9 cellular contexts compared by ENCODE assay signal in genomic region chr20:45339084-45339483, GRCh38. TPM values are rescaled to one million over a fixed set of nuclear protein-coding genes. Genes with fewer than 3 reads are reported as not detected.
A peak's percentile ranks its signal among the peaks of the same experiment; 100 is the strongest.
DNase-seq lines count a peak whose midpoint lies in the region; ATAC-seq and TF ChIP-seq lines count a peak whose summit lies in the region.
"Had no signal": no experiment of that assay in that cellular context is flagged by ENCODE, and none has a peak within 500 bp of the region (broad histone marks: within the 10 kb centered on the region; RNA-seq: fewer than 3 reads in every experiment).

No MANE protein-coding gene starts in this region.

- H3K27me3 ChIP-seq in left ventricle myocardium inferior (ENCODE audit: low read depth): no peaks in the 10 kb centered on the region
- H3K27me3 ChIP-seq in vagina: no peaks in the 10 kb centered on the region

- ATAC-seq in Right ventricle myocardium inferior (no peak), mucosa of descending colon (no peak), GM21423 (IDR thresholded peaks at IDR 0.05; ENCODE audit: unreplicated experiment) (no peak)

- H3K4me1 ChIP-seq in left ventricle myocardium inferior (peaks cover 86% of the 10 kb centered on the region), mucosa of descending colon (ENCODE audit: low read depth) (peaks cover 75% of the 10 kb centered on the region), vagina (peaks cover 75% of the 10 kb centered on the region)

- H3K36me3 ChIP-seq in left ventricle myocardium inferior: peaks cover 26% of the 10 kb centered on the region
- no peaks in the 10 kb centered on the region for H3K36me3 ChIP-seq in mucosa of descending colon (ENCODE audit: low read depth)
- H3K36me3 ChIP-seq in vagina: peaks cover 0 to 11% of the 10 kb centered on the region in 2 donors

- H3K27ac ChIP-seq in left ventricle myocardium inferior (replicated peaks) (peak overlapping the region; percentile 94), vagina (peak overlapping the region; percentile 81)

- intact Hi-C loops in left ventricle myocardium inferior (cut with micrococcal nuclease): no loop called here
- intact Hi-C loops in Right ventricle myocardium inferior (cut with DNase I): no loop called here
- intact Hi-C loops in mucosa of descending colon (cut with DNase I, micrococcal nuclease): no loop called here
- intact Hi-C loops in vagina (cut with DNase I): no loop called here

- TF ChIP-seq CTCF in left ventricle myocardium inferior (IDR thresholded peaks at IDR 0.05; ENCODE audit: borderline replicate concordance) (no peak), mucosa of descending colon (IDR thresholded peaks at IDR 0.05) (no peak), vagina (IDR thresholded peaks at IDR 0.05) (no peak)

- TF ChIP-seq POLR2A in vagina (IDR thresholded peaks at IDR 0.05): no peak

- H3K4me3 ChIP-seq in left ventricle myocardium inferior (peak overlapping the region; percentile 38), mucosa of descending colon (no peak overlapping the region), vagina (no peak overlapping the region)

- DNase-seq in left ventricle myocardium inferior: no peak
- DNase-seq in Right ventricle myocardium inferior (ENCODE audit: missing footprints): no peak
- peak in 2 of 3 donors; percentile 57 to 58 for DNase-seq in mucosa of descending colon
- DNase-seq in vagina (ENCODE audit: extremely low spot score in 2 of 2): no peak
- DNase-seq in islet precursor cell: no peak
- DNase-seq: head of caudate nucleus, NCI-H1092 treated with DMSO at 0.1 percent for 48 hours, SHP77 had no signal

- no peaks in the 10 kb centered on the region for H3K9me3 ChIP-seq in left ventricle myocardium inferior (replicated peaks)
- H3K9me3 ChIP-seq in mucosa of descending colon: no peaks in the 10 kb centered on the region
- no peaks in the 10 kb centered on the region for H3K9me3 ChIP-seq in vagina

RNA-seq across cellular contexts. Expression of gene SDC4, which starts 9.1 kb away (rescaled TPM):
- total RNA-seq in left ventricle myocardium inferior: 77.4 TPM
- 82.1 TPM for total RNA-seq in Right ventricle myocardium inferior
- total RNA-seq in mucosa of descending colon: 100 to 1,000 TPM; 114 to 145 (median 122) TPM
- 62.6 TPM for total RNA-seq in vagina

RNA-seq across cellular contexts. Expression of gene SYS1, which starts 23.9 kb away (rescaled TPM):
- total RNA-seq in left ventricle myocardium inferior (20.8 TPM), Right ventricle myocardium inferior (21.9 TPM), mucosa of descending colon (10 to 100 TPM; 37.2 to 41.7 (median 39.9) TPM), vagina (44.9 TPM)

RNA-seq across cellular contexts. Expression of gene MATN4, which starts 31.0 kb away (rescaled TPM):
- total RNA-seq in left ventricle myocardium inferior (not detected), Right ventricle myocardium inferior (not detected), mucosa of descending colon (under 1 TPM in 2 of 3 donors, not detected in 1; 0.17 to 0.22 TPM), vagina (not detected)

RNA-seq across cellular contexts. Expression of gene RBPJL, which starts 32.4 kb away (rescaled TPM):
- not detected for total RNA-seq in left ventricle myocardium inferior
- total RNA-seq in Right ventricle myocardium inferior: not detected
- not detected for total RNA-seq in mucosa of descending colon
- total RNA-seq in vagina: not detected

RNA-seq across cellular contexts. Expression of gene TP53TG5, which starts 39.0 kb away (rescaled TPM):
- 0.80 TPM for total RNA-seq in left ventricle myocardium inferior
- total RNA-seq in Right ventricle myocardium inferior: 0.73 TPM
- total RNA-seq in mucosa of descending colon: 1 to 10 TPM; 1.4 to 2.1 (median 1.6) TPM
- not detected for total RNA-seq in vagina

Comparison
In these comparisons a context has a peak if more than half of its experiments do, and no peak if none do; other contexts are left out.
1. DNase-seq: peak in mucosa of descending colon (2 of 3); none in left ventricle myocardium inferior (single experiment), Right ventricle myocardium inferior (single experiment), vagina (0 of 2) and islet precursor cell (single experiment).